ENCODE assay signal across 18 cellular contexts in the genomic region with DNA sequence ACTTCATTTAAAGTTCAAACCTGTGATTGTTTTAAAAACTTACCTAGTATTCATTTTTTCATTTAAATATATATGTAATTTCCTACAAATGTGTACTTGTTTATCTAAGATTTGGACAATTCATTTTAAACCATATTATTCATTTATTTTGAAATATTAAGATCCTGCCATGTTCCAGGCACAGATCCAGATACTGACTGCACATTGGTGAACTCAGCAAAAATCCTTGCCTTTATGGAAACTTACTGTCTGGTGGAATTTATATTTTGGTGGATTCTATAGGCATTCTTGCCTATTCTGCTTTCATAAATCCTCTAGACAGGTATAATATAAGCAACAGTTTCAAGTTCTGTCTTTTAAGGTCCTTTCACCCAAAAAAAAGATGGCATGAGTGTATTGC. TPM values are rescaled to one million over a fixed set of nuclear protein-coding genes. Genes with fewer than 3 reads are reported as not detected.
A peak's percentile ranks its signal among the peaks of the same experiment; 100 is the strongest.
DNase-seq lines count a peak whose midpoint lies in the region; ATAC-seq, FAIRE-seq and TF ChIP-seq lines count a peak whose summit lies in the region.
"Had no signal": no experiment of that assay in that cellular context is flagged by ENCODE, and none has a peak within 500 bp of the region (broad histone marks: within the 10 kb centered on the region; RNA-seq: fewer than 3 reads in every experiment).

No MANE protein-coding gene starts in this region.

- TF ChIP-seq CTCF in PC-9 (conservative IDR thresholded peaks at IDR 0.05): no peak
- TF ChIP-seq CTCF in fibroblast of the aortic adventitia (IDR thresholded peaks at IDR 0.05; ENCODE audit: insufficient read depth, low read length): no peak
- no peak for TF ChIP-seq CTCF in endothelial cell (IDR thresholded peaks at IDR 0.05; ENCODE audit: unreplicated experiment)

- no peak overlapping the region for H3K4me2 ChIP-seq in PC-9
- H3K4me2 ChIP-seq: GM23338 had no signal

- no peaks in the 10 kb centered on the region for H3K9me2 ChIP-seq in PC-9 (ENCODE audit: insufficient read depth)

- no peak for ATAC-seq in GM21825 (IDR thresholded peaks at IDR 0.05; ENCODE audit: unreplicated experiment)
- ATAC-seq: GM23338, K562 had no signal

- FAIRE-seq in endometrium (lab: Jason Lieb, UNC): peak; percentile 37
- FAIRE-seq: K562 had no signal

- 0 out of 2 replicates have a peak overlapping the region, but pooled peaks have one; percentile 71 for H3K27ac ChIP-seq in PC-9
- H3K27ac ChIP-seq: HL-60 had no signal

- no peak overlapping the region for H3K4me3 ChIP-seq in PC-9
- H3K4me3 ChIP-seq in fibroblast of the aortic adventitia (ENCODE audit: low read depth, low read length): no peak overlapping the region
- H3K4me3 ChIP-seq: GM23338, HAP-1, K562 had no signal

- POLR2A ChIA-PET in PC-9 (lab: Charles Lee; ENCODE audit: unreplicated experiment): no interaction called here

- CTCF ChIA-PET in PC-9 (lab: Charles Lee): interaction anchor here (1.7 kb wide), 1 partner anchor 14 kb away, joined by 4 read pairs; no protein-coding TSS in a partner anchor

- peaks cover 43% of the 10 kb centered on the region for H3K4me1 ChIP-seq in PC-9 (replicated peaks; ENCODE audit: insufficient read depth)

- peaks cover 20% of the 10 kb centered on the region for H3F3A ChIP-seq in PC-9 (ENCODE audit: insufficient read depth, low read depth)

- H3K36me3 Mint-ChIP-seq in endothelial cell (ENCODE audit: low read depth, unreplicated experiment): no peaks in the 10 kb centered on the region

- peak; percentile 30 for DNase-seq in DMS 273 (lab: John Stamatoyannopoulos, UW; ENCODE audit: unreplicated experiment)
- DNase-seq in DMS 273 treated with DMSO at 0.1 percent for 48 hours (lab: John Stamatoyannopoulos, UW): no peak
- DNase-seq in PC-9: no peak
- peak; percentile 32 for DNase-seq in fibroblast of the aortic adventitia (ENCODE audit: low read depth)
- DNase-seq in DMS153 (lab: John Stamatoyannopoulos, UW): no peak
- DNase-seq in endothelial cell (ENCODE audit: low spot score): no peak
- DNase-seq: C1 segment of cervical spinal cord; Calu3; CD4-positive, alpha-beta T cell; DND-41; GF-D8 had no signal

- H3K27me3 Mint-ChIP-seq in endothelial cell (ENCODE audit: unreplicated experiment): peaks cover 1% of the 10 kb centered on the region
- H3K27me3 Mint-ChIP-seq: B cell; CD4-positive, alpha-beta T cell had no signal

- H3K4me1 Mint-ChIP-seq in endothelial cell (ENCODE audit: unreplicated experiment): no peaks in the 10 kb centered on the region

- no peaks in the 10 kb centered on the region for H3K36me3 ChIP-seq in PC-9 (ENCODE audit: low read depth)
- H3K36me3 ChIP-seq: HAP-1 had no signal

- H3K4me3 Mint-ChIP-seq in endothelial cell (ENCODE audit: unreplicated experiment): no peak overlapping the region
- H3K4me3 Mint-ChIP-seq: B cell; CD4-positive, alpha-beta T cell; GM23338 had no signal

- no TSS peak for BruUV-seq in PC-9 (replicated peaks; lab: Mats Ljungman, UMichigan)

- no peaks in the 10 kb centered on the region for H3K79me2 ChIP-seq in PC-9 (ENCODE audit: low read depth)

- no peaks in the 10 kb centered on the region for H3K27me3 ChIP-seq in PC-9 (ENCODE audit: insufficient read depth, low read depth)

- intact Hi-C loops in PC-9 (cut with micrococcal nuclease; ENCODE audit: unreplicated experiment): loop anchor here (10.0 kb wide), 2 partner anchors 342 to 448 kb away; no protein-coding TSS in a partner anchor

- H3K27ac Mint-ChIP-seq in endothelial cell (ENCODE audit: unreplicated experiment): no peak overlapping the region
- H3K27ac Mint-ChIP-seq: B cell, GM23338 had no signal

- H3K9me3 ChIP-seq in PC-9 (ENCODE audit: insufficient read depth, low read depth): peaks cover 2% of the 10 kb centered on the region; the same call in 1 of the 2 replicates
- H3K9me3 ChIP-seq: HAP-1 had no signal

- no peaks in the 10 kb centered on the region for H3K9me3 Mint-ChIP-seq in endothelial cell (ENCODE audit: unreplicated experiment)
- H3K9me3 Mint-ChIP-seq: CD4-positive, alpha-beta T cell; GM23338 had no signal

- no peaks in the 10 kb centered on the region for H4K20me1 ChIP-seq in PC-9 (ENCODE audit: insufficient read depth)

- H2AFZ ChIP-seq in PC-9: no peak overlapping the region
- H2AFZ ChIP-seq: GM23338 had no signal

RNA-seq across cellular contexts. Expression of a gene that starts 48.3 kb away (rescaled TPM):
- total RNA-seq in PC-9 (2021) (147 and 166 TPM in 2 replicates), fibroblast of the aortic adventitia (ENCODE audit: low replicate concordance) (40.4 and 44.2 TPM in 2 replicates), endothelial cell (ENCODE audit: unreplicated experiment) (23.6 TPM)

Comparison
In these comparisons a context has a peak if more than half of its experiments do, and no peak if none do; other contexts are left out.
1. DNase-seq: peak in DMS 273 (single experiment) and fibroblast of the aortic adventitia (single experiment); none in DMS 273 treated with DMSO at 0.1 percent for 48 hours (single experiment), PC-9 (0 of 2), DMS153 (single experiment) and endothelial cell (single experiment).